In genomic region chr2:282693-283263, GRCh38 we compare ENCODE assay signal across 30 cellular contexts. TPM values are rescaled to one million over a fixed set of nuclear protein-coding genes. Genes with fewer than 3 reads are reported as not detected.
"Had no signal": no experiment of that assay in that cellular context is flagged by ENCODE, and none has a peak within 500 bp of the region (broad histone marks: within the 10 kb centered on the region; RNA-seq: fewer than 3 reads in every experiment).

No MANE protein-coding gene starts in this region.

- H3K4me2 ChIP-seq: neural progenitor cell, smooth muscle cell had no signal

- H2AFZ ChIP-seq: neural progenitor cell, parathyroid adenoma had no signal

- DNase-seq: natural killer cell; occipital lobe; ovary; posterior cingulate gyrus; psoas muscle; right cardiac atrium; spleen; stimulated activated CD4-positive, alpha-beta T cell treated with anti-CD3 and anti-CD28 coated beads, Interleukin-12 subunit alpha, Interleukin-12 subunit beta, amount 100 ng/mL, for 4 hours; stimulated activated CD4-positive, alpha-beta T cell treated with anti-CD3 and anti-CD28 coated beads, Interleukin-1b, Interleukin-23, amount 100 ng/mL, for 48 hours; stimulated activated CD4-positive, alpha-beta T cell treated with anti-CD3 and anti-CD28 coated beads, Interleukin-4, amount 100 ng/mL, for 1 hour; stimulated activated CD4-positive, alpha-beta T cell treated with anti-CD3 and anti-CD28 coated beads, Interleukin-4, amount 100 ng/mL, for 4 hours; stimulated activated CD8-positive, alpha-beta memory T cell treated with anti-CD3 and anti-CD28 coated beads, Interleukin-4, amount 100 ng/mL, for 48 hours; stimulated activated naive CD4-positive, alpha-beta T cell; stimulated activated naive CD8-positive, alpha-beta T cell treated with anti-CD3 and anti-CD28 coated beads, Interleukin-15, amount 100 ng/mL, for 72 hours; stimulated activated naive CD8-positive, alpha-beta T cell treated with anti-CD3 and anti-CD28 coated beads, Interleukin-15, Interleukin-2, amounts not matched to agents 100 U/mL and 50 U/mL, for 24 hours; substantia nigra; testis; tibial artery; transverse colon; upper lobe of right lung; uterus had no signal

- H3K79me2 ChIP-seq: parathyroid adenoma had no signal

- H3K36me3 ChIP-seq: neural progenitor cell, ovary, uterus had no signal

- H3K27me3 ChIP-seq: ovary, testis, uterus had no signal

- H3K27ac ChIP-seq: neural progenitor cell, ovary, parathyroid adenoma, psoas muscle, skin epidermis, spleen, suprapubic skin, testis, tibial artery, transverse colon, upper lobe of right lung, uterus had no signal

- H3K9me3 ChIP-seq: ovary, psoas muscle, spleen, suprapubic skin, testis, tibial artery, transverse colon, upper lobe of right lung, uterus had no signal

- H3K4me3 ChIP-seq: neural progenitor cell, ovary, psoas muscle, skin epidermis, smooth muscle cell, spleen, suprapubic skin, testis, tibial artery, transverse colon, upper lobe of right lung, uterus had no signal

- ATAC-seq: natural killer cell; psoas muscle; right cardiac atrium; sciatic nerve; stimulated activated memory B cell treated with anti-CD40 and anti-IgM and Interleukin-4, amounts not matched to agents 10 μg/mL and 1 μg/mL and 100 μg/mL, for 72 hours; stimulated activated naive CD8-positive, alpha-beta T cell treated with anti-CD3 and anti-CD28 coated beads, Interleukin-15, amount 100 ng/mL, for 72 hours; stimulated activated naive CD8-positive, alpha-beta T cell treated with anti-CD3 and anti-CD28 coated beads, Interleukin-15, Interleukin-2, amounts not matched to agents 100 U/mL and 50 U/mL, for 24 hours; upper lobe of right lung had no signal

- H3K9ac ChIP-seq: neural progenitor cell, parathyroid adenoma had no signal

- H3K4me1 ChIP-seq: parathyroid adenoma, psoas muscle had no signal

RNA-seq across cellular contexts. Expression of gene ALKAL2, which starts 5.1 kb away (rescaled TPM):
- total RNA-seq: osteoblast had no signal
- polyA plus RNA-seq: neural cell had no signal
